Comparison of ENCODE assay signal across 14 cellular contexts in the genomic region with DNA sequence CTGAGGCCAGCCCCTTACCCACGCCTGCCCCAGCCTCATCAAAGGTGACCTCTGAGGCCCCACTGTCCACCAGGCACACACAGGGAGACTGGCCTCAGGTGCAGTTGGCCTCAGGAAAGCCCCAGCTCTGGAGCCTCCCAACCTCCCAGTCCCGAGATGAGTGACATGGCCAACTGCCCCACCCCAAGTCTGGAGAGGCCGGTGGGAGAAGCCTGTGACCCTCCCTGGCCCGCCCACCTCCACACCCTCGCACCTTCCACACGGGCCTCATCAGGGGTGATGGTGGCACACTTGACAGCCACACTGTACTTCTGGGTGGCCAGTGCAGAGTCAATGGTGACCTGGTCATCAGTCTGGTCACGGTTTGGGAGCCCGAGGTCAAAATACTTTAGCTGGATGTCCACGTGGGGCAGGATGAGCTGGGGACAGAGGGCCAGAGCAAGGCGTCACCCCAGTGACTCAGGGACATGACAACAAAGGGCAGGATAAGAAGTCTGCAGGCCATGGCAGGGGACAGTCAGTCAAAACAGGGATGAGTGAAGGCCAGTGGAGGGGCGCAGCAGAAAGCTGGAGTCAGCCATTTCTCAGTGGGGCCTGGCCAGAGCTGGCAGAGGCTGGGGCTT.
"Had no signal": no experiment of that assay in that cellular context is flagged by ENCODE, and none has a peak within 500 bp of the region (broad histone marks: within the 10 kb centered on the region; RNA-seq: fewer than 3 reads in every experiment).

No MANE protein-coding gene starts in this region.

- H3K9me3 Mint-ChIP-seq: activated T-helper 1 cell treated with anti-CD3 and anti-CD28 coated beads, Interleukin-12 subunit alpha, Interleukin-12 subunit beta, Interleukin-2, Interleukin-4 antibody, amounts not matched to agents 30 ng/mL and 10 ng/mL and 1 ng/mL, durations not matched to agents 14 hours and 24 hours and 36 hours; dendritic cell treated with granulocyte-macrophage colony-stimulating factor and Interleukin-4, amounts not matched to agents 40 ng/mL and 50 ng/mL, for 4 days; natural killer cell treated with Interleukin-12 subunit alpha and Interleukin-12 subunit beta and Interleukin-15 and Interleukin-18, amount 100 ng/mL, for 72 hours had no signal

- H3K36me3 Mint-ChIP-seq: natural killer cell treated with Interleukin-12 subunit alpha and Interleukin-12 subunit beta and Interleukin-15 and Interleukin-18, amount 100 ng/mL, for 72 hours had no signal

- H3K4me3 ChIP-seq: esophagus squamous epithelium, lung, tibial nerve had no signal

- H3K27ac Mint-ChIP-seq: dendritic cell treated with granulocyte-macrophage colony-stimulating factor and Interleukin-4, amounts not matched to agents 40 ng/mL and 50 ng/mL, for 4 days had no signal

- H3K27me3 ChIP-seq: esophagus squamous epithelium, tibial nerve had no signal

- ATAC-seq: left cardiac atrium; natural killer cell treated with Interleukin-12 subunit alpha and Interleukin-12 subunit beta and Interleukin-15 and Interleukin-18, amount 100 ng/mL, for 72 hours had no signal

- H3K27me3 Mint-ChIP-seq: activated naive CD8-positive, alpha-beta T cell; dendritic cell treated with granulocyte-macrophage colony-stimulating factor and Interleukin-4, amounts not matched to agents 40 ng/mL and 50 ng/mL, for 4 days; natural killer cell treated with Interleukin-12 subunit alpha and Interleukin-12 subunit beta and Interleukin-15 and Interleukin-18, amount 100 ng/mL, for 72 hours had no signal

- H3K27ac ChIP-seq: esophagus squamous epithelium, tibial nerve had no signal

- H3K4me3 Mint-ChIP-seq: activated naive CD8-positive, alpha-beta T cell; activated T-helper 1 cell treated with anti-CD3 and anti-CD28 coated beads, Interleukin-12 subunit alpha, Interleukin-12 subunit beta, Interleukin-2, Interleukin-4 antibody, amounts not matched to agents 30 ng/mL and 10 ng/mL and 1 ng/mL, durations not matched to agents 14 hours and 24 hours and 36 hours; dendritic cell treated with granulocyte-macrophage colony-stimulating factor and Interleukin-4, amounts not matched to agents 40 ng/mL and 50 ng/mL, for 4 days; natural killer cell treated with Interleukin-12 subunit alpha and Interleukin-12 subunit beta and Interleukin-15 and Interleukin-18, amount 100 ng/mL, for 72 hours had no signal

- DNase-seq: activated CD8-positive, alpha-beta memory T cell treated with anti-CD3 and anti-CD28 coated beads, Interleukin-2, amount 50 U/mL, for 4 hours; effector memory CD4-positive, alpha-beta T cell; esophagus squamous epithelium; left cardiac atrium; nucleus accumbens; retina; stimulated activated CD4-positive, alpha-beta T cell treated with anti-CD3 and anti-CD28 coated beads, Interleukin-2, amount 100 ng/mL, for 24 hours; stimulated activated naive CD4-positive, alpha-beta T cell treated with Interleukin-2 at 50 U/mL for 16 hours had no signal

- H3K9me3 ChIP-seq: esophagus squamous epithelium, tibial nerve had no signal
